In the genomic region with DNA sequence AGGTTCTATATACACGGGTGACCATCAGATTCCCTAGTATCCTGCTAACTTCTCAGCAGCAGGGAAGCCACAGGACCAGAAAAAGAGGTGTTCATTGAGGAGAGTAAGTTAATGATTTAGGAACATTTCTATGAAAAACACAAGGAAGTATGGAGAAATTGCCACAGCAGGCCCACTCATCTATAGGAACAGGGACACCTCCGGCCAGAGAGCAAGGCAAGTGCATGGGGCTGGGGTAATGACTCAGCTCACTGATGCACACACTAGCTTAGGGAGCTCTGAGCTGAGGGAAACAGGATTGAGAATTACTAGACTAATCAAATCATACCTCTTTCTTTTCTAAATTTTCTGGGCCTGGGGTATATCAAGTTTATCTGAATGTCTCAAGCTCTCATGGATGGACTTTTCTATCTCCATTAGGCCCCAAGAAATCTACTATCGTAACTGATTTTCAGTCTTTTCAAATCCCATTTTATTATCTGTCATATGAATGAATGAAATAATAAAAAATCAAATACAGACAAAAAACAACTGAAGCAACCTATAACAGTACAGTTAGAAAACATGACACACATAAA, we compare ENCODE assay signal across 1 cellular context.
TF ChIP-seq lines count a peak whose summit lies in the region.

No MANE protein-coding gene starts in this region.

TF ChIP-seq in SK-N-SH, 30 proteins besides CTCF, POLR2A, EP300 and RAD21 (continued from another document):
- TF ChIP-seq, protein P1, sequence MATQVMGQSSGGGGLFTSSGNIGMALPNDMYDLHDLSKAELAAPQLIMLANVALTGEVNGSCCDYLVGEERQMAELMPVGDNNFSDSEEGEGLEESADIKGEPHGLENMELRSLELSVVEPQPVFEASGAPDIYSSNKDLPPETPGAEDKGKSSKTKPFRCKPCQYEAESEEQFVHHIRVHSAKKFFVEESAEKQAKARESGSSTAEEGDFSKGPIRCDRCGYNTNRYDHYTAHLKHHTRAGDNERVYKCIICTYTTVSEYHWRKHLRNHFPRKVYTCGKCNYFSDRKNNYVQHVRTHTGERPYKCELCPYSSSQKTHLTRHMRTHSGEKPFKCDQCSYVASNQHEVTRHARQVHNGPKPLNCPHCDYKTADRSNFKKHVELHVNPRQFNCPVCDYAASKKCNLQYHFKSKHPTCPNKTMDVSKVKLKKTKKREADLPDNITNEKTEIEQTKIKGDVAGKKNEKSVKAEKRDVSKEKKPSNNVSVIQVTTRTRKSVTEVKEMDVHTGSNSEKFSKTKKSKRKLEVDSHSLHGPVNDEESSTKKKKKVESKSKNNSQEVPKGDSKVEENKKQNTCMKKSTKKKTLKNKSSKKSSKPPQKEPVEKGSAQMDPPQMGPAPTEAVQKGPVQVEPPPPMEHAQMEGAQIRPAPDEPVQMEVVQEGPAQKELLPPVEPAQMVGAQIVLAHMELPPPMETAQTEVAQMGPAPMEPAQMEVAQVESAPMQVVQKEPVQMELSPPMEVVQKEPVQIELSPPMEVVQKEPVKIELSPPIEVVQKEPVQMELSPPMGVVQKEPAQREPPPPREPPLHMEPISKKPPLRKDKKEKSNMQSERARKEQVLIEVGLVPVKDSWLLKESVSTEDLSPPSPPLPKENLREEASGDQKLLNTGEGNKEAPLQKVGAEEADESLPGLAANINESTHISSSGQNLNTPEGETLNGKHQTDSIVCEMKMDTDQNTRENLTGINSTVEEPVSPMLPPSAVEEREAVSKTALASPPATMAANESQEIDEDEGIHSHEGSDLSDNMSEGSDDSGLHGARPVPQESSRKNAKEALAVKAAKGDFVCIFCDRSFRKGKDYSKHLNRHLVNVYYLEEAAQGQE (IDR thresholded peaks at IDR 0.05; ENCODE audit: low read depth, low read length), result no peak
- TF ChIP-seq SIN3A (IDR thresholded peaks at IDR 0.05; ENCODE audit: borderline replicate concordance, low read depth, low read length) (no peak), RXRA (IDR thresholded peaks at IDR 0.05; ENCODE audit: borderline replicate concordance, low read depth) (no peak), RCOR1 (IDR thresholded peaks at IDR 0.05; ENCODE audit: low read length) (peak; percentile 88), SMC3 (IDR thresholded peaks at IDR 0.05; ENCODE audit: low read depth, low read length) (no peak), CHD2 (IDR thresholded peaks at IDR 0.05; ENCODE audit: low read length, partially characterized antibody) (peak; percentile 33), EZH2phosphoT487 (IDR thresholded peaks at IDR 0.05; ENCODE audit: borderline replicate concordance, low read depth) (no peak), FOSL2 (IDR thresholded peaks at IDR 0.05; ENCODE audit: borderline replicate concordance, low read depth) (peak; percentile 34; the same call in 1 of the 2 replicates), GABPA (IDR thresholded peaks at IDR 0.05; ENCODE audit: low read depth) (no peak), FOXJ3 (CRISPR knock-in tag; IDR thresholded peaks at IDR 0.05) (no peak), YY1 (IDR thresholded peaks at IDR 0.05; ENCODE audit: low read depth) (no peak), TEAD4 (IDR thresholded peaks at IDR 0.05; ENCODE audit: borderline replicate concordance, insufficient read depth) (peak; percentile 63; the same call in 1 of the 2 replicates), TCF12 (IDR thresholded peaks at IDR 0.05) (peak; percentile 60), JUND (IDR thresholded peaks at IDR 0.05) (peak; percentile 29; the same call in 1 of the 2 replicates), ELF1 (IDR thresholded peaks at IDR 0.05) (no peak), TAF1 (IDR thresholded peaks at IDR 0.05; ENCODE audit: borderline replicate concordance, low read depth, low read length) (no peak), RFX5 (IDR thresholded peaks at IDR 0.05; ENCODE audit: low read length) (no peak), POLR2AphosphoS5 (IDR thresholded peaks at IDR 0.05; ENCODE audit: low read depth, low read length) (peak; percentile 25; the same call in 1 of the 2 replicates), FOXM1 (IDR thresholded peaks at IDR 0.05; ENCODE audit: low read depth) (no peak)
- TF ChIP-seq, protein P2, sequence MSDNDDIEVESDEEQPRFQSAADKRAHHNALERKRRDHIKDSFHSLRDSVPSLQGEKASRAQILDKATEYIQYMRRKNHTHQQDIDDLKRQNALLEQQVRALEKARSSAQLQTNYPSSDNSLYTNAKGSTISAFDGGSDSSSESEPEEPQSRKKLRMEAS (IDR thresholded peaks at IDR 0.05; ENCODE audit: low read depth), result no peak
- TF ChIP-seq, protein P3, sequence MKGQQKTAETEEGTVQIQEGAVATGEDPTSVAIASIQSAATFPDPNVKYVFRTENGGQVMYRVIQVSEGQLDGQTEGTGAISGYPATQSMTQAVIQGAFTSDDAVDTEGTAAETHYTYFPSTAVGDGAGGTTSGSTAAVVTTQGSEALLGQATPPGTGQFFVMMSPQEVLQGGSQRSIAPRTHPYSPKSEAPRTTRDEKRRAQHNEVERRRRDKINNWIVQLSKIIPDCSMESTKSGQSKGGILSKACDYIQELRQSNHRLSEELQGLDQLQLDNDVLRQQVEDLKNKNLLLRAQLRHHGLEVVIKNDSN (IDR thresholded peaks at IDR 0.05; ENCODE audit: borderline replicate concordance, low read depth), result no peak
- TF ChIP-seq, protein P4, sequence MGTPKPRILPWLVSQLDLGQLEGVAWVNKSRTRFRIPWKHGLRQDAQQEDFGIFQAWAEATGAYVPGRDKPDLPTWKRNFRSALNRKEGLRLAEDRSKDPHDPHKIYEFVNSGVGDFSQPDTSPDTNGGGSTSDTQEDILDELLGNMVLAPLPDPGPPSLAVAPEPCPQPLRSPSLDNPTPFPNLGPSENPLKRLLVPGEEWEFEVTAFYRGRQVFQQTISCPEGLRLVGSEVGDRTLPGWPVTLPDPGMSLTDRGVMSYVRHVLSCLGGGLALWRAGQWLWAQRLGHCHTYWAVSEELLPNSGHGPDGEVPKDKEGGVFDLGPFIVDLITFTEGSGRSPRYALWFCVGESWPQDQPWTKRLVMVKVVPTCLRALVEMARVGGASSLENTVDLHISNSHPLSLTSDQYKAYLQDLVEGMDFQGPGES (IDR thresholded peaks at IDR 0.05; ENCODE audit: low read depth, low read length), result no peak
- TF ChIP-seq, protein P5, sequence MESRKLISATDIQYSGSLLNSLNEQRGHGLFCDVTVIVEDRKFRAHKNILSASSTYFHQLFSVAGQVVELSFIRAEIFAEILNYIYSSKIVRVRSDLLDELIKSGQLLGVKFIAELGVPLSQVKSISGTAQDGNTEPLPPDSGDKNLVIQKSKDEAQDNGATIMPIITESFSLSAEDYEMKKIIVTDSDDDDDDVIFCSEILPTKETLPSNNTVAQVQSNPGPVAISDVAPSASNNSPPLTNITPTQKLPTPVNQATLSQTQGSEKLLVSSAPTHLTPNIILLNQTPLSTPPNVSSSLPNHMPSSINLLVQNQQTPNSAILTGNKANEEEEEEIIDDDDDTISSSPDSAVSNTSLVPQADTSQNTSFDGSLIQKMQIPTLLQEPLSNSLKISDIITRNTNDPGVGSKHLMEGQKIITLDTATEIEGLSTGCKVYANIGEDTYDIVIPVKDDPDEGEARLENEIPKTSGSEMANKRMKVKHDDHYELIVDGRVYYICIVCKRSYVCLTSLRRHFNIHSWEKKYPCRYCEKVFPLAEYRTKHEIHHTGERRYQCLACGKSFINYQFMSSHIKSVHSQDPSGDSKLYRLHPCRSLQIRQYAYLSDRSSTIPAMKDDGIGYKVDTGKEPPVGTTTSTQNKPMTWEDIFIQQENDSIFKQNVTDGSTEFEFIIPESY (IDR thresholded peaks at IDR 0.05; ENCODE audit: borderline replicate concordance, low read depth), result no peak
- TF ChIP-seq, protein P6, sequence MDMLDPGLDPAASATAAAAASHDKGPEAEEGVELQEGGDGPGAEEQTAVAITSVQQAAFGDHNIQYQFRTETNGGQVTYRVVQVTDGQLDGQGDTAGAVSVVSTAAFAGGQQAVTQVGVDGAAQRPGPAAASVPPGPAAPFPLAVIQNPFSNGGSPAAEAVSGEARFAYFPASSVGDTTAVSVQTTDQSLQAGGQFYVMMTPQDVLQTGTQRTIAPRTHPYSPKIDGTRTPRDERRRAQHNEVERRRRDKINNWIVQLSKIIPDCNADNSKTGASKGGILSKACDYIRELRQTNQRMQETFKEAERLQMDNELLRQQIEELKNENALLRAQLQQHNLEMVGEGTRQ (IDR thresholded peaks at IDR 0.05; ENCODE audit: borderline replicate concordance, low read depth, low read length), result no peak
